18 cellular contexts compared by ENCODE assay signal in genomic region chr4:86031927-86032326, GRCh38.
A peak's percentile ranks its signal among the peaks of the same experiment; 100 is the strongest.
DNase-seq lines count a peak whose midpoint lies in the region; ATAC-seq and TF ChIP-seq lines count a peak whose summit lies in the region.
"Had no signal": no experiment of that assay in that cellular context is flagged by ENCODE, and none has a peak within 500 bp of the region (broad histone marks: within the 10 kb centered on the region; RNA-seq: fewer than 3 reads in every experiment).

No MANE protein-coding gene starts in this region.

- CTCF ChIA-PET in SK-N-SH (lab: Yijun Ruan, JAX), result interaction anchor here (1.1 to 3.7 kb wide), 5 partner anchors 10 to 235 kb away, joined by 3 to 24 read pairs (median 6); no protein-coding TSS in a partner anchor

- H3K27me3 ChIP-seq in SK-N-SH (ENCODE audit: insufficient read depth), result no peaks in the 10 kb centered on the region
- no peaks in the 10 kb centered on the region for H3K27me3 ChIP-seq in subcutaneous abdominal adipose tissue (ENCODE audit: control insufficient read depth in 5 of 5, insufficient read depth in 4 of 5, low read length in 5 of 5)
- H3K27me3 ChIP-seq: ovary had no signal

- H3K4me2 ChIP-seq in SK-N-SH, result no peak overlapping the region

- H3K79me2 ChIP-seq in SK-N-SH (ENCODE audit: insufficient read depth), result no peaks in the 10 kb centered on the region

- peaks cover 0 to 3% of the 10 kb centered on the region in 2 experiments for H3K36me3 ChIP-seq in SK-N-SH (replicated peaks in 1 of 2; ENCODE audit: control insufficient read depth in 1 of 2, insufficient read depth in 2 of 2, low read length in 1 of 2)
- H3K36me3 ChIP-seq in subcutaneous abdominal adipose tissue (ENCODE audit: control insufficient read depth in 5 of 5, insufficient read depth in 5 of 5, low read length in 5 of 5), result peaks cover 0 to 6% (median 0%) of the 10 kb centered on the region in 5 donors
- H3K36me3 ChIP-seq: ovary had no signal

- no peak overlapping the region for H2AFZ ChIP-seq in SK-N-SH (ENCODE audit: low read depth)

- no peak for TF ChIP-seq RAD21 in SK-N-SH (IDR thresholded peaks at IDR 0.05; ENCODE audit: low read length)

- no peaks in the 10 kb centered on the region for H4K20me1 ChIP-seq in SK-N-SH (ENCODE audit: insufficient read depth)

- TF ChIP-seq EP300 in SK-N-SH (IDR thresholded peaks at IDR 0.05; ENCODE audit: borderline replicate concordance in 1 of 2, low read depth in 1 of 2, low read length in 1 of 2), result no peak

- H3K4me1 ChIP-seq in SK-N-SH (ENCODE audit: control insufficient read depth in 1 of 2, insufficient read depth in 2 of 2, low read depth in 1 of 2, low read length in 1 of 2) (peaks cover 10 to 19% of the 10 kb centered on the region in 2 experiments; a peak in 3 of 4 replicates), subcutaneous abdominal adipose tissue (ENCODE audit: control insufficient read depth in 5 of 5, insufficient read depth in 5 of 5, low read length in 5 of 5) (peaks cover 0 to 22% (median 19%) of the 10 kb centered on the region in 5 donors)

- H3K9ac ChIP-seq in SK-N-SH, result no peak overlapping the region
- H3K9ac ChIP-seq in subcutaneous abdominal adipose tissue (ENCODE audit: low read length in 5 of 5), result no peak overlapping the region

- H3K9me3 ChIP-seq in SK-N-SH (no peaks in the 10 kb centered on the region), subcutaneous abdominal adipose tissue (ENCODE audit: control insufficient read depth in 5 of 5, low read length in 5 of 5) (no peaks in the 10 kb centered on the region)
- H3K9me3 ChIP-seq: ovary had no signal

- no peak for ATAC-seq in SK-N-SH treated with all-trans-retinoic acid at 6 μM for 48 hours
- no peak for ATAC-seq in GM18870 (IDR thresholded peaks at IDR 0.05; ENCODE audit: unreplicated experiment)
- ATAC-seq in GM18502 (IDR thresholded peaks at IDR 0.05; ENCODE audit: poor library complexity, unreplicated experiment), result no peak
- ATAC-seq: stimulated activated naive CD8-positive, alpha-beta T cell treated with anti-CD3 and anti-CD28 coated beads, Interleukin-15, Interleukin-2, amounts not matched to agents 100 U/mL and 50 U/mL, for 24 hours had no signal

- H3K4me3 ChIP-seq in SK-N-SH (ENCODE audit: low read depth in 2 of 2, low read length in 1 of 2) (no peak overlapping the region), fibroblast of mammary gland (ENCODE audit: control insufficient read depth, low read depth, low read length) (no peak overlapping the region), subcutaneous abdominal adipose tissue (ENCODE audit: low read depth in 1 of 5, low read length in 5 of 5) (no peak overlapping the region)
- H3K4me3 ChIP-seq: ovary had no signal

- peaks cover 11% of the 10 kb centered on the region for H3F3A ChIP-seq in SK-N-SH (replicated peaks; ENCODE audit: insufficient read depth)

- DNase-seq in SK-N-SH (no peak), amniotic epithelial cell (ENCODE audit: low read depth) (peak; percentile 38), fibroblast of mammary gland (ENCODE audit: low read depth) (peak; percentile 23), nucleus accumbens (lab: John Stamatoyannopoulos, UW) (no peak)
- DNase-seq: activated CD4-positive, alpha-beta T cell treated with anti-CD3 and anti-CD28 coated beads, Interleukin-2, amount 50 U/mL, for 4 hours; activated gamma-delta T cell; NCI-H2107; NCI-H524; ovary; SHP77 treated with DMSO at 0.1 percent for 48 hours; stimulated activated CD4-positive, alpha-beta T cell treated with anti-CD3 and anti-CD28 coated beads, Interleukin-2, amount 100 ng/mL, for 24 hours; stimulated activated naive CD8-positive, alpha-beta T cell treated with anti-CD3 and anti-CD28 coated beads, Interleukin-15, Interleukin-2, amounts not matched to agents 100 U/mL and 50 U/mL, for 24 hours had no signal

- WGBS in SK-N-SH (ENCODE audit: low lambda C conversion rate), result 80% methylated on average over 3 of the region's 3 CpGs

- TF ChIP-seq CTCF in SK-N-SH (IDR thresholded peaks at IDR 0.05), result no peak
- no peak for TF ChIP-seq CTCF in fibroblast of mammary gland (conservative IDR thresholded peaks at IDR 0.05; ENCODE audit: control insufficient read depth, insufficient read depth, low read depth, low read length)

- no peaks in the 10 kb centered on the region for H3K9me2 ChIP-seq in SK-N-SH

- H3K27ac ChIP-seq in SK-N-SH (ENCODE audit: low read depth in 2 of 2, low read length in 1 of 2), result peak overlapping the region; percentile 22 to 79; a peak in 3 of 4 replicates
- peak overlapping the region; percentile 69 for H3K27ac ChIP-seq in subcutaneous abdominal adipose tissue (ENCODE audit: low read depth, low read length)
- H3K27ac ChIP-seq: 22Rv1, ovary, VCaP had no signal

- POLR2A ChIA-PET in SK-N-SH (lab: Yijun Ruan, JAX), result no interaction called here

TF ChIP-seq in SK-N-SH, 30 proteins besides CTCF, POLR2A, EP300 and RAD21:
- no peak for TF ChIP-seq CHD2 (IDR thresholded peaks at IDR 0.05; ENCODE audit: low read length, partially characterized antibody)
- no peak for TF ChIP-seq NFIC (IDR thresholded peaks at IDR 0.05; ENCODE audit: borderline replicate concordance)
- TF ChIP-seq TEAD4 (IDR thresholded peaks at IDR 0.05; ENCODE audit: borderline replicate concordance, insufficient read depth), result no peak
- TF ChIP-seq, protein P1, sequence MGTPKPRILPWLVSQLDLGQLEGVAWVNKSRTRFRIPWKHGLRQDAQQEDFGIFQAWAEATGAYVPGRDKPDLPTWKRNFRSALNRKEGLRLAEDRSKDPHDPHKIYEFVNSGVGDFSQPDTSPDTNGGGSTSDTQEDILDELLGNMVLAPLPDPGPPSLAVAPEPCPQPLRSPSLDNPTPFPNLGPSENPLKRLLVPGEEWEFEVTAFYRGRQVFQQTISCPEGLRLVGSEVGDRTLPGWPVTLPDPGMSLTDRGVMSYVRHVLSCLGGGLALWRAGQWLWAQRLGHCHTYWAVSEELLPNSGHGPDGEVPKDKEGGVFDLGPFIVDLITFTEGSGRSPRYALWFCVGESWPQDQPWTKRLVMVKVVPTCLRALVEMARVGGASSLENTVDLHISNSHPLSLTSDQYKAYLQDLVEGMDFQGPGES (IDR thresholded peaks at IDR 0.05; ENCODE audit: low read depth, low read length), result no peak
- no peak for TF ChIP-seq FOXM1 (IDR thresholded peaks at IDR 0.05; ENCODE audit: low read depth)

TF ChIP-seq in SK-N-SH treated with all-trans-retinoic acid at 6 μM for 48 hours, 23 proteins besides CTCF, POLR2A, EP300 and RAD21:
- TF ChIP-seq GLIS3 (CRISPR knock-in tag; IDR thresholded peaks at IDR 0.05) (no peak), OSR1 (CRISPR knock-in tag; IDR thresholded peaks at IDR 0.05) (no peak), POU6F1 (CRISPR knock-in tag; IDR thresholded peaks at IDR 0.05; ENCODE audit: borderline replicate concordance, low read depth) (no peak), CREB5 (CRISPR knock-in tag; IDR thresholded peaks at IDR 0.05; ENCODE audit: low read depth) (no peak), ZNF70 (CRISPR knock-in tag; IDR thresholded peaks at IDR 0.05) (no peak), ISL1 (CRISPR knock-in tag; IDR thresholded peaks at IDR 0.05) (no peak), ESRRG (CRISPR knock-in tag; IDR thresholded peaks at IDR 0.05) (no peak), ZFP30 (CRISPR knock-in tag; IDR thresholded peaks at IDR 0.05) (no peak)
- TF ChIP-seq, protein P2, sequence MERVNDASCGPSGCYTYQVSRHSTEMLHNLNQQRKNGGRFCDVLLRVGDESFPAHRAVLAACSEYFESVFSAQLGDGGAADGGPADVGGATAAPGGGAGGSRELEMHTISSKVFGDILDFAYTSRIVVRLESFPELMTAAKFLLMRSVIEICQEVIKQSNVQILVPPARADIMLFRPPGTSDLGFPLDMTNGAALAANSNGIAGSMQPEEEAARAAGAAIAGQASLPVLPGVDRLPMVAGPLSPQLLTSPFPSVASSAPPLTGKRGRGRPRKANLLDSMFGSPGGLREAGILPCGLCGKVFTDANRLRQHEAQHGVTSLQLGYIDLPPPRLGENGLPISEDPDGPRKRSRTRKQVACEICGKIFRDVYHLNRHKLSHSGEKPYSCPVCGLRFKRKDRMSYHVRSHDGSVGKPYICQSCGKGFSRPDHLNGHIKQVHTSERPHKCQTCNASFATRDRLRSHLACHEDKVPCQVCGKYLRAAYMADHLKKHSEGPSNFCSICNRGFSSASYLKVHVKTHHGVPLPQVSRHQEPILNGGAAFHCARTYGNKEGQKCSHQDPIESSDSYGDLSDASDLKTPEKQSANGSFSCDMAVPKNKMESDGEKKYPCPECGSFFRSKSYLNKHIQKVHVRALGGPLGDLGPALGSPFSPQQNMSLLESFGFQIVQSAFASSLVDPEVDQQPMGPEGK (CRISPR knock-in tag; IDR thresholded peaks at IDR 0.05; ENCODE audit: borderline replicate concordance), result no peak

Comparison
In these comparisons a context has a peak if more than half of its experiments do, and no peak if none do; other contexts are left out.
1. DNase-seq: peak in amniotic epithelial cell (single experiment) and fibroblast of mammary gland (single experiment); none in SK-N-SH (single experiment) and nucleus accumbens (0 of 56).